8 cellular contexts compared by ENCODE assay signal in genomic region chr12:47408171-47408871, GRCh38.
DNase-seq lines count a peak whose midpoint lies in the region; ATAC-seq lines count a peak whose summit lies in the region.

No MANE protein-coding gene starts in this region.

- H3K27me3 Mint-ChIP-seq in CD8-positive, alpha-beta memory T cell, result no peaks in the 10 kb centered on the region

- no peak overlapping the region for H3K4me3 ChIP-seq in CD8-positive, alpha-beta memory T cell (ENCODE audit: low read length)

- no peaks in the 10 kb centered on the region for H3K9me3 ChIP-seq in CD8-positive, alpha-beta memory T cell (ENCODE audit: low read length)

- no peak overlapping the region for H3K27ac ChIP-seq in CD8-positive, alpha-beta memory T cell (ENCODE audit: low read depth, low read length)
- peak overlapping the region; percentile 40 for H3K27ac ChIP-seq in epithelial cell of prostate

- H3K4me1 ChIP-seq in CD8-positive, alpha-beta memory T cell (ENCODE audit: insufficient read depth, low read length), result peaks cover 60% of the 10 kb centered on the region

- POLR2A ChIA-PET in CD8-positive, alpha-beta memory T cell (lab: Charles Lee), result no interaction called here

- CTCF ChIA-PET in CD8-positive, alpha-beta memory T cell (lab: Charles Lee), result interaction anchor here (1.0 to 2.5 kb wide), 5 partner anchors 9 to 376 kb away, joined by 3 to 13 read pairs (median 4); partner anchors contain the start of gene AMIGO2

- H3K4me1 Mint-ChIP-seq in CD8-positive, alpha-beta memory T cell, result peaks cover 20 to 57% (median 43%) of the 10 kb centered on the region in 3 donors

- H3K9me3 Mint-ChIP-seq in CD8-positive, alpha-beta memory T cell, result no peaks in the 10 kb centered on the region

- peak in 3 of 5 donors; percentile 17 to 58 (median 38) for DNase-seq in CD8-positive, alpha-beta memory T cell
- DNase-seq in NOMO-1 treated with dmso at 0.1 percent for 144 hours (lab: John Stamatoyannopoulos, UW; ENCODE audit: unreplicated experiment), result peak; percentile 36
- DNase-seq in epithelial cell of prostate (ENCODE audit: low read depth, low spot score), result peak; percentile 52
- DNase-seq in hepatic stellate cell (ENCODE audit: low spot score), result no peak
- no peak for DNase-seq in stimulated activated CD4-positive, alpha-beta T cell treated with anti-CD3 and anti-CD28 coated beads, Interleukin-1b, Interleukin-23, amount 100 ng/mL, for 48 hours
- DNase-seq in hippocampal formation (lab: John Stamatoyannopoulos, UW), result no peak

- H3K36me3 ChIP-seq in CD8-positive, alpha-beta memory T cell (ENCODE audit: insufficient read depth, low read length), result no peaks in the 10 kb centered on the region

- ATAC-seq in GM18873 (IDR thresholded peaks at IDR 0.05; ENCODE audit: low FRiP score, unreplicated experiment) (peak; percentile 94), HG03045 (IDR thresholded peaks at IDR 0.05; ENCODE audit: unreplicated experiment) (peak; percentile 62)

- H3K4me3 Mint-ChIP-seq in CD8-positive, alpha-beta memory T cell, result peak overlapping the region in 3 of 7 donors; percentile 25 to 61 (median 27)

- no peaks in the 10 kb centered on the region for H3K27me3 ChIP-seq in CD8-positive, alpha-beta memory T cell (ENCODE audit: insufficient read depth, low read length, poor library complexity, severe bottlenecking)

- H3K36me3 Mint-ChIP-seq in CD8-positive, alpha-beta memory T cell, result peaks cover 0 to 4% (median 0%) of the 10 kb centered on the region in 3 donors

- peak overlapping the region in 3 of 8 donors; percentile 28 to 65 (median 43) for H3K27ac Mint-ChIP-seq in CD8-positive, alpha-beta memory T cell

Comparison
In these comparisons a context has a peak if more than half of its experiments do, and no peak if none do; other contexts are left out.
1. DNase-seq: peak in CD8-positive, alpha-beta memory T cell (3 of 5), NOMO-1 treated with dmso at 0.1 percent for 144 hours (single experiment) and epithelial cell of prostate (single experiment); none in hepatic stellate cell (single experiment), stimulated activated CD4-positive, alpha-beta T cell treated with anti-CD3 and anti-CD28 coated beads, Interleukin-1b, Interleukin-23, amount 100 ng/mL, for 48 hours (single experiment) and hippocampal formation (0 of 2).